ENCODE assay signal across 19 cellular contexts in the genomic region with DNA sequence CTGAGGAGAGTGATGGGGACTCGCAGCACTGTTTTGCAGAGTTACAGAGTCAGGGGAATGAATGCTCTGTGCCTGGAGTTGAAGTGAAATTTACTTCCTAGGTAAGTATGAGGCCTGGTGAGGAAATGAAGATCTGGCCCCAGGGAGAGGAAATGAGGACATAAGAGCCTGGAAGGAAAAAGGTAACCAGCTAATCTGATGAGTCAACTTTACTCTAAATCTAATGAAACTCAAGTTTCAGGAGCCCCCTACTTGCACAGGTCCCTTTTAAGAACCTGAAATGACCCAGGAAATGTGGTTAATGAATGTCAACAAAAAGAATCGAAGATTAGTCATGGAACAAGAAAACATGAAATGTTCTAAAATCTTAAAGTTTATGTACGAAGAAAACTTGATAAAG.
"Had no signal": no experiment of that assay in that cellular context is flagged by ENCODE, and none has a peak within 500 bp of the region (broad histone marks: within the 10 kb centered on the region; RNA-seq: fewer than 3 reads in every experiment).

No MANE protein-coding gene starts in this region.

- DNase-seq: activated CD4-positive, alpha-beta T cell treated with anti-CD3 and anti-CD28 coated beads, Interleukin-2, amount 10 ng/mL, durations not matched to agents 24 days and 14 days; activated CD8-positive, alpha-beta memory T cell treated with anti-CD3 and anti-CD28 coated beads, Interleukin-2, amount 10 ng/mL, durations not matched to agents 7 days and 5 days; activated CD8-positive, alpha-beta T cell treated with anti-CD3 and anti-CD28 coated beads for 36 hours; activated gamma-delta T cell; activated naive CD4-positive, alpha-beta T cell treated with anti-CD3 and anti-CD28 coated beads, Interleukin-2, amount 50 U/mL, for 16 hours; activated naive CD8-positive, alpha-beta T cell treated with anti-CD3 and anti-CD28 coated beads, Interleukin-2, amount 50 U/mL, for 24 hours; brain microvascular endothelial cell; esophagus squamous epithelium; head of caudate nucleus; lower lobe of right lung; naive B cell; posterior cingulate gyrus; small intestine; testis; trophoblast cell had no signal

- H3K4me3 ChIP-seq: coronary artery, esophagus squamous epithelium, gastroesophageal sphincter, lower lobe of right lung, testis, vagina had no signal

- H3K36me3 ChIP-seq: brain microvascular endothelial cell, esophagus squamous epithelium, gastroesophageal sphincter, lower lobe of right lung, vagina had no signal

- H3K4me1 ChIP-seq: esophagus squamous epithelium, gastroesophageal sphincter, lower lobe of right lung, testis, vagina had no signal

- H3K27ac ChIP-seq: brain microvascular endothelial cell, coronary artery, esophagus squamous epithelium, gastroesophageal sphincter, lower lobe of right lung, testis, vagina, VCaP had no signal

- H3K9me3 ChIP-seq: esophagus squamous epithelium, gastroesophageal sphincter, lower lobe of right lung, testis, vagina had no signal

- H3K27me3 ChIP-seq: brain microvascular endothelial cell, esophagus squamous epithelium, gastroesophageal sphincter, testis, vagina had no signal
